Comparison of ENCODE assay signal across 17 cellular contexts in genomic region chr3:51988286-51989146, GRCh38. TPM values are rescaled to one million over a fixed set of nuclear protein-coding genes. Genes with fewer than 3 reads are reported as not detected.
A peak's percentile ranks its signal among the peaks of the same experiment; 100 is the strongest.
DNase-seq lines count a peak whose midpoint lies in the region; ATAC-seq and TF ChIP-seq lines count a peak whose summit lies in the region.
"Had no signal": no experiment of that assay in that cellular context is flagged by ENCODE, and none has a peak within 500 bp of the region (broad histone marks: within the 10 kb centered on the region; RNA-seq: fewer than 3 reads in every experiment).

No MANE protein-coding gene starts in this region.

- CTCF ChIA-PET in SK-N-SH (lab: Yijun Ruan, JAX): no interaction called here
- CTCF ChIA-PET in CD8-positive, alpha-beta T cell (lab: Charles Lee): interaction anchor here (1.4 kb wide), 1 partner anchor 13 kb away, joined by 6 read pairs; no protein-coding TSS in a partner anchor

- peaks cover 10 to 12% of the 10 kb centered on the region in 2 experiments for H3K36me3 ChIP-seq in SK-N-SH (replicated peaks in 1 of 2; ENCODE audit: control insufficient read depth in 1 of 2, insufficient read depth in 2 of 2, low read length in 1 of 2)
- H3K36me3 ChIP-seq in CD8-positive, alpha-beta T cell (ENCODE audit: insufficient read depth, low read length): peaks cover 14% of the 10 kb centered on the region
- H3K36me3 ChIP-seq in GM23248 (ENCODE audit: low read depth): peaks cover 10% of the 10 kb centered on the region; the same call in 1 of the 2 replicates

- no peak for TF ChIP-seq EP300 in SK-N-SH (IDR thresholded peaks at IDR 0.05; ENCODE audit: borderline replicate concordance in 1 of 2, low read depth in 1 of 2, low read length in 1 of 2)

- H3K9me3 Mint-ChIP-seq in CD8-positive, alpha-beta T cell: no peaks in the 10 kb centered on the region
- no peaks in the 10 kb centered on the region for H3K9me3 Mint-ChIP-seq in activated T-helper 17 cell treated with anti-CD3 and anti-CD28 coated beads, Interleukin-2, amount 50 U/mL, for 72 hours
- no peaks in the 10 kb centered on the region for H3K9me3 Mint-ChIP-seq in naive thymus-derived CD8-positive, alpha-beta T cell
- H3K9me3 Mint-ChIP-seq: T-helper 1 cell treated with Interleukin-12 subunit alpha and Interleukin-12 subunit beta and Interleukin-4 antibody, amounts not matched to agents 30 μg/mL and 1 μg/mL, for 36 hours had no signal

- H4K20me1 ChIP-seq in SK-N-SH (ENCODE audit: insufficient read depth): 0 out of 2 replicates have a peak, but pooled peaks cover 11% of the 10 kb centered on the region
- H4K20me1 ChIP-seq in GM23248 (ENCODE audit: insufficient read depth): no peaks in the 10 kb centered on the region

- H3K27me3 ChIP-seq in SK-N-SH (ENCODE audit: insufficient read depth) (no peaks in the 10 kb centered on the region), GM23248 (replicated peaks; ENCODE audit: insufficient read depth) (no peaks in the 10 kb centered on the region)
- H3K27me3 ChIP-seq in CD8-positive, alpha-beta T cell (ENCODE audit: insufficient read depth, low read length): no peaks in the 10 kb centered on the region

- no peak overlapping the region for H2AFZ ChIP-seq in SK-N-SH (ENCODE audit: low read depth)
- no peak overlapping the region for H2AFZ ChIP-seq in GM23248

- ATAC-seq in SK-N-SH treated with all-trans-retinoic acid at 6 μM for 48 hours: peak; percentile 7
- no peak for ATAC-seq in CD8-positive, alpha-beta T cell
- no peak for ATAC-seq in activated T-helper 17 cell treated with anti-CD3 and anti-CD28 coated beads, Interleukin-2, amount 50 U/mL, for 72 hours (replicated peaks)
- no peak for ATAC-seq in naive thymus-derived CD8-positive, alpha-beta T cell
- ATAC-seq in HG02678 (IDR thresholded peaks at IDR 0.05; ENCODE audit: unreplicated experiment): no peak

- H3K4me2 ChIP-seq in SK-N-SH: no peak overlapping the region
- no peak overlapping the region for H3K4me2 ChIP-seq in GM23248 (ENCODE audit: unreplicated experiment)

- H3K4me3 ChIP-seq in SK-N-SH (ENCODE audit: low read depth in 2 of 2, low read length in 1 of 2): no peak overlapping the region
- H3K4me3 ChIP-seq in CD8-positive, alpha-beta T cell (ENCODE audit: low read depth, low read length): no peak overlapping the region
- no peak overlapping the region for H3K4me3 ChIP-seq in GM23248
- H3K4me3 ChIP-seq: HAP-1, skin epidermis had no signal

- H3K27ac Mint-ChIP-seq in CD8-positive, alpha-beta T cell: peak overlapping the region; percentile 66
- peak overlapping the region; percentile 82 for H3K27ac Mint-ChIP-seq in activated T-helper 17 cell treated with anti-CD3 and anti-CD28 coated beads, Interleukin-2, amount 50 U/mL, for 72 hours
- peak overlapping the region; percentile 19 to 82 (median 66) for H3K27ac Mint-ChIP-seq in naive thymus-derived CD8-positive, alpha-beta T cell
- H3K27ac Mint-ChIP-seq: T-helper 1 cell treated with Interleukin-12 subunit alpha and Interleukin-12 subunit beta and Interleukin-4 antibody, amounts not matched to agents 30 μg/mL and 1 μg/mL, for 36 hours had no signal

- H3K9ac ChIP-seq in SK-N-SH: no peak overlapping the region
- no peak overlapping the region for H3K9ac ChIP-seq in GM23248

- TF ChIP-seq RAD21 in SK-N-SH (IDR thresholded peaks at IDR 0.05; ENCODE audit: low read length): no peak

- TF ChIP-seq CTCF in SK-N-SH (IDR thresholded peaks at IDR 0.05): no peak
- no peak for TF ChIP-seq CTCF in CD8-positive, alpha-beta T cell (IDR thresholded peaks at IDR 0.05)

- DNase-seq in SK-N-SH (no peak), GM23248 (no peak), head of caudate nucleus (no peak)
- DNase-seq in CD8-positive, alpha-beta T cell: no peak
- no peak for DNase-seq in naive thymus-derived CD8-positive, alpha-beta T cell
- DNase-seq: amygdala; foreskin fibroblast; NCI-H1436 treated with DMSO at 0.1 percent for 48 hours; NK-92 treated with Interleukin-12 subunit alpha and Interleukin-12 subunit beta, amount 100 ng/mL, for 24 hours; stimulated activated CD4-positive, alpha-beta T cell treated with anti-CD3 and anti-CD28 coated beads, Interleukin-4, amount 100 ng/mL, for 4 hours; trophoblast cell had no signal

- no peak overlapping the region for H3K4me3 Mint-ChIP-seq in CD8-positive, alpha-beta T cell
- H3K4me3 Mint-ChIP-seq in activated T-helper 17 cell treated with anti-CD3 and anti-CD28 coated beads, Interleukin-2, amount 50 U/mL, for 72 hours: no peak overlapping the region
- H3K4me3 Mint-ChIP-seq in naive thymus-derived CD8-positive, alpha-beta T cell: peak overlapping the region in 1 of 10 donors; percentile 56
- H3K4me3 Mint-ChIP-seq: T-helper 1 cell treated with Interleukin-12 subunit alpha and Interleukin-12 subunit beta and Interleukin-4 antibody, amounts not matched to agents 30 μg/mL and 1 μg/mL, for 36 hours had no signal

- no peak overlapping the region; a peak in 1 of 4 replicates for H3K27ac ChIP-seq in SK-N-SH (ENCODE audit: low read depth in 2 of 2, low read length in 1 of 2)
- H3K27ac ChIP-seq in CD8-positive, alpha-beta T cell (ENCODE audit: low read depth, low read length): no peak overlapping the region
- no peak overlapping the region for H3K27ac ChIP-seq in GM23248

- H3F3A ChIP-seq in SK-N-SH (replicated peaks; ENCODE audit: insufficient read depth): peaks cover 35% of the 10 kb centered on the region
- peaks cover 23% of the 10 kb centered on the region for H3F3A ChIP-seq in GM23248 (ENCODE audit: insufficient read depth)

- in situ Hi-C loops in GM23248 (cut with MboI): no loop called here

- H3K79me2 ChIP-seq in SK-N-SH (ENCODE audit: insufficient read depth) (peaks cover 33% of the 10 kb centered on the region), GM23248 (ENCODE audit: insufficient read depth) (peaks cover 37% of the 10 kb centered on the region)

- H3K4me1 Mint-ChIP-seq in CD8-positive, alpha-beta T cell (ENCODE audit: low read depth): peaks cover 15% of the 10 kb centered on the region
- H3K4me1 Mint-ChIP-seq in activated T-helper 17 cell treated with anti-CD3 and anti-CD28 coated beads, Interleukin-2, amount 50 U/mL, for 72 hours: peaks cover 10% of the 10 kb centered on the region
- peaks cover 11 to 25% (median 14%) of the 10 kb centered on the region in 4 donors for H3K4me1 Mint-ChIP-seq in naive thymus-derived CD8-positive, alpha-beta T cell

- intact Hi-C loops in CD8-positive, alpha-beta T cell (cut with DNase I, micrococcal nuclease): no loop called here
- intact Hi-C loops in head of caudate nucleus (cut with DNase I): no loop called here

- 90% methylated on average over 15 of the region's 15 CpGs for WGBS in SK-N-SH (ENCODE audit: low lambda C conversion rate)
- 84 to 85% methylated on average over 14 to 15 of the region's 15 CpGs for WGBS in GM23248 (ENCODE audit: low coverage in 1 of 2, low lambda C conversion rate in 2 of 2, missing lambda C conversion rate in 2 of 2), 2 experiments

- H3K9me2 ChIP-seq in SK-N-SH (no peaks in the 10 kb centered on the region), GM23248 (ENCODE audit: insufficient read depth) (no peaks in the 10 kb centered on the region)

- peaks cover 16% of the 10 kb centered on the region for H3K36me3 Mint-ChIP-seq in CD8-positive, alpha-beta T cell
- peaks cover 26% of the 10 kb centered on the region for H3K36me3 Mint-ChIP-seq in activated T-helper 17 cell treated with anti-CD3 and anti-CD28 coated beads, Interleukin-2, amount 50 U/mL, for 72 hours (ENCODE audit: low read depth)
- H3K36me3 Mint-ChIP-seq in naive thymus-derived CD8-positive, alpha-beta T cell: peaks cover 0 to 17% (median 0%) of the 10 kb centered on the region in 3 donors

- POLR2A ChIA-PET in SK-N-SH (lab: Yijun Ruan, JAX): no interaction called here
- POLR2A ChIA-PET in CD8-positive, alpha-beta T cell (lab: Charles Lee): no interaction called here
- POLR2A ChIA-PET in naive thymus-derived CD8-positive, alpha-beta T cell (lab: Charles Lee): no interaction called here

- H3K4me1 ChIP-seq in SK-N-SH (ENCODE audit: control insufficient read depth in 1 of 2, insufficient read depth in 2 of 2, low read depth in 1 of 2, low read length in 1 of 2): peaks cover 3 to 25% of the 10 kb centered on the region in 2 experiments; a peak in 3 of 4 replicates
- H3K4me1 ChIP-seq in CD8-positive, alpha-beta T cell (ENCODE audit: insufficient read depth, low read length): no peaks in the 10 kb centered on the region
- H3K4me1 ChIP-seq in GM23248 (ENCODE audit: insufficient read depth): peaks cover 10% of the 10 kb centered on the region

- no peaks in the 10 kb centered on the region for H3K9me3 ChIP-seq in SK-N-SH
- H3K9me3 ChIP-seq in CD8-positive, alpha-beta T cell (ENCODE audit: low read length): no peaks in the 10 kb centered on the region
- no peaks in the 10 kb centered on the region for H3K9me3 ChIP-seq in GM23248 (ENCODE audit: low read depth)
- H3K9me3 ChIP-seq: HAP-1 had no signal

- no peaks in the 10 kb centered on the region for H3K27me3 Mint-ChIP-seq in CD8-positive, alpha-beta T cell (ENCODE audit: low read depth)
- H3K27me3 Mint-ChIP-seq in activated T-helper 17 cell treated with anti-CD3 and anti-CD28 coated beads, Interleukin-2, amount 50 U/mL, for 72 hours: no peaks in the 10 kb centered on the region
- H3K27me3 Mint-ChIP-seq in naive thymus-derived CD8-positive, alpha-beta T cell: no peaks in the 10 kb centered on the region

RNA-seq across cellular contexts. Expression of gene ACY1, which starts 5.2 kb away (rescaled TPM):
- polyA plus RNA-seq in SK-N-SH (2012; rRNA removed): 93.0 and 96.2 TPM in 2 replicates
- 44.0 and 62.5 TPM in 2 replicates for polyA plus RNA-seq in SK-N-SH (2012; cell fraction: cytosol; rRNA removed)
- 136 and 173 TPM in 2 replicates for polyA plus RNA-seq in SK-N-SH (2012; cell fraction: nucleus; rRNA removed)
- 1 to 10 TPM; 3.8 to 4.0 TPM for total RNA-seq in CD8-positive, alpha-beta T cell
- 10 to 100 TPM; 39.5 to 49.9 TPM for total RNA-seq in activated T-helper 17 cell treated with anti-CD3 and anti-CD28 coated beads, Interleukin-2, amount 50 U/mL, for 72 hours
- 10 to 100 TPM; 14.1 to 15.8 TPM for total RNA-seq in naive thymus-derived CD8-positive, alpha-beta T cell
- 10 to 100 TPM; 18.5 to 28.5 (median 18.6) TPM for polyA plus RNA-seq in naive thymus-derived CD8-positive, alpha-beta T cell
- 66.6 and 73.6 TPM in 2 replicates for total RNA-seq in GM23248 (2014; rRNA removed; shearing (Covaris generic))
- 35.8 and 38.1 TPM in 2 replicates for polyA plus RNA-seq in GM23248 (2016; fragmentation: Nextera tagmentation; extraction: Ambion mirVana)

RNA-seq across cellular contexts. Expression of gene RPL29, which starts 7.2 kb away (rescaled TPM):
- polyA plus RNA-seq in SK-N-SH (2012; rRNA removed): 3,173 and 3,642 TPM in 2 replicates
- 2,707 and 3,782 TPM in 2 replicates for polyA plus RNA-seq in SK-N-SH (2012; cell fraction: cytosol; rRNA removed)
- polyA plus RNA-seq in SK-N-SH (2012; cell fraction: nucleus; rRNA removed): 883 and 941 TPM in 2 replicates
- total RNA-seq in CD8-positive, alpha-beta T cell: 1,000 to 10,000 TPM; 1,694 to 1,736 TPM
- total RNA-seq in activated T-helper 17 cell treated with anti-CD3 and anti-CD28 coated beads, Interleukin-2, amount 50 U/mL, for 72 hours: 1,000 to 10,000 TPM; 1,433 to 1,498 TPM
- 1,000 to 10,000 TPM; 1,232 to 1,277 TPM for total RNA-seq in naive thymus-derived CD8-positive, alpha-beta T cell
- polyA plus RNA-seq in naive thymus-derived CD8-positive, alpha-beta T cell: 1,000 to 10,000 TPM; 1,632 to 1,741 (median 1,693) TPM
- 965 and 1,164 TPM in 2 replicates for total RNA-seq in GM23248 (2014; rRNA removed; shearing (Covaris generic))
- 665 and 690 TPM in 2 replicates for polyA plus RNA-seq in GM23248 (2016; fragmentation: Nextera tagmentation; extraction: Ambion mirVana)

RNA-seq across cellular contexts. Expression of gene ABHD14A, which starts 13.7 kb away (rescaled TPM):
- 22.1 and 31.5 TPM in 2 replicates for polyA plus RNA-seq in SK-N-SH (2012; rRNA removed)
- 18.6 and 24.8 TPM in 2 replicates for polyA plus RNA-seq in SK-N-SH (2012; cell fraction: cytosol; rRNA removed)
- 13.5 and 18.1 TPM in 2 replicates for polyA plus RNA-seq in SK-N-SH (2012; cell fraction: nucleus; rRNA removed)
- 1 to 10 TPM; 6.8 to 6.9 TPM for total RNA-seq in CD8-positive, alpha-beta T cell
- total RNA-seq in activated T-helper 17 cell treated with anti-CD3 and anti-CD28 coated beads, Interleukin-2, amount 50 U/mL, for 72 hours: 10 to 100 TPM; 10.5 to 11.1 TPM
- 10 to 100 TPM; 17.7 to 22.1 TPM for total RNA-seq in naive thymus-derived CD8-positive, alpha-beta T cell
- 100 to 1,000 TPM in 1 of 3 donors, 10 to 100 TPM in 2; 94.6 to 100 (median 94.9) TPM for polyA plus RNA-seq in naive thymus-derived CD8-positive, alpha-beta T cell
- 33.1 and 37.9 TPM in 2 replicates for total RNA-seq in GM23248 (2014; rRNA removed; shearing (Covaris generic))
- 33.0 and 35.5 TPM in 2 replicates for polyA plus RNA-seq in GM23248 (2016; fragmentation: Nextera tagmentation; extraction: Ambion mirVana)

RNA-seq across cellular contexts. Expression of gene ABHD14B, which starts 14.7 kb away (rescaled TPM):
- polyA plus RNA-seq in SK-N-SH (2012; rRNA removed) (64.1 and 88.3 TPM in 2 replicates), GM23248 (2016; fragmentation: Nextera tagmentation; extraction: Ambion mirVana) (64.9 and 70.9 TPM in 2 replicates)
- polyA plus RNA-seq in SK-N-SH (2012; cell fraction: cytosol; rRNA removed): 45.6 and 58.3 TPM in 2 replicates
- polyA plus RNA-seq in SK-N-SH (2012; cell fraction: nucleus; rRNA removed): 45.8 and 64.4 TPM in 2 replicates
- total RNA-seq in CD8-positive, alpha-beta T cell: 10 to 100 TPM; 44.3 to 44.4 TPM
- total RNA-seq in activated T-helper 17 cell treated with anti-CD3 and anti-CD28 coated beads, Interleukin-2, amount 50 U/mL, for 72 hours: 10 to 100 TPM; 34.4 to 42.0 TPM
- total RNA-seq in naive thymus-derived CD8-positive, alpha-beta T cell: 10 to 100 TPM; 56.4 to 60.4 TPM
- polyA plus RNA-seq in naive thymus-derived CD8-positive, alpha-beta T cell: 10 to 100 TPM; 69.3 to 84.6 (median 73.2) TPM
- total RNA-seq in GM23248 (2014; rRNA removed; shearing (Covaris generic)): 60.3 and 60.4 TPM in 2 replicates

RNA-seq across cellular contexts. Expression of gene PCBP4, which starts 21.3 kb away (rescaled TPM):
- polyA plus RNA-seq in SK-N-SH (2012; rRNA removed): 97.4 and 118 TPM in 2 replicates
- 43.8 and 61.7 TPM in 2 replicates for polyA plus RNA-seq in SK-N-SH (2012; cell fraction: cytosol; rRNA removed)
- polyA plus RNA-seq in SK-N-SH (2012; cell fraction: nucleus; rRNA removed): 499 and 538 TPM in 2 replicates
- 10 to 100 TPM in 1 of 2 experiments, 1 to 10 TPM in 1; 9.8 to 14.7 TPM for total RNA-seq in CD8-positive, alpha-beta T cell
- total RNA-seq in activated T-helper 17 cell treated with anti-CD3 and anti-CD28 coated beads, Interleukin-2, amount 50 U/mL, for 72 hours: 10 to 100 TPM; 16.4 to 18.5 TPM
- 1 to 10 TPM; 8.3 to 9.4 TPM for total RNA-seq in naive thymus-derived CD8-positive, alpha-beta T cell
- polyA plus RNA-seq in naive thymus-derived CD8-positive, alpha-beta T cell: 10 to 100 TPM in 1 of 3 donors, 1 to 10 TPM in 2; 2.4 to 10.9 (median 5.3) TPM
- 71.2 and 91.2 TPM in 2 replicates for total RNA-seq in GM23248 (2014; rRNA removed; shearing (Covaris generic))
- polyA plus RNA-seq in GM23248 (2016; fragmentation: Nextera tagmentation; extraction: Ambion mirVana): 40.4 and 45.0 TPM in 2 replicates
